Comparison of ENCODE assay signal across 8 cellular contexts in genomic region chr12:71756054-71756675, GRCh38. TPM values are rescaled to one million over a fixed set of nuclear protein-coding genes. Genes with fewer than 3 reads are reported as not detected.
A peak's percentile ranks its signal among the peaks of the same experiment; 100 is the strongest.
DNase-seq lines count a peak whose midpoint lies in the region; ATAC-seq and TF ChIP-seq lines count a peak whose summit lies in the region.

No MANE protein-coding gene starts in this region.

- peak overlapping the region; percentile 92 for H3K4me3 ChIP-seq in choroid plexus epithelial cell (ENCODE audit: low read depth, low read length)
- peak overlapping the region; percentile 80 for H3K4me3 ChIP-seq in mesodermal cell (ENCODE audit: extremely low read depth, insufficient read depth, low read length, poor library complexity, severe bottlenecking)
- peak overlapping the region; percentile 93 for H3K4me3 ChIP-seq in aorta (ENCODE audit: low read length in 2 of 2)

- WGBS in mesodermal cell (ENCODE audit: insufficient coverage in 2 of 2), 2 experiments: 94% methylated on average over 2 of the region's 5 CpGs; no CpG with 5 or more reads in 1 of the 2 experiments
- 6 to 11% methylated on average over 5 of the region's 5 CpGs for WGBS in aorta, 2 donors

- intact Hi-C loops in aorta (cut with DNase I): loop anchor here (10.0 kb wide), 3 partner anchors 79 to 341 kb away; partner anchors contain the start of genes TBC1D15 (in 2 of the 2), THAP2 (in 1 of the 2) and ZFC3H1 (in 1 of the 2)

- no peak for TF ChIP-seq CTCF in choroid plexus epithelial cell (conservative IDR thresholded peaks at IDR 0.05; ENCODE audit: low read depth, low read length)
- no peak for TF ChIP-seq CTCF in GM20000 (IDR thresholded peaks at IDR 0.05; ENCODE audit: extremely low read depth, missing control alignments)

- H3K27ac Mint-ChIP-seq in activated naive CD4-positive, alpha-beta T cell treated with anti-CD3 and anti-CD28 coated beads, Interleukin-2, amount 10 ng/mL, durations not matched to agents 7 days and 5 days: peak overlapping the region; percentile 98

- peaks cover 19% of the 10 kb centered on the region for H3K27me3 Mint-ChIP-seq in activated naive CD4-positive, alpha-beta T cell treated with anti-CD3 and anti-CD28 coated beads, Interleukin-2, amount 10 ng/mL, durations not matched to agents 7 days and 5 days

- peak overlapping the region; percentile 93 for H3K4me3 Mint-ChIP-seq in activated naive CD4-positive, alpha-beta T cell treated with anti-CD3 and anti-CD28 coated beads, Interleukin-2, amount 10 ng/mL, durations not matched to agents 7 days and 5 days

- peaks cover 27% of the 10 kb centered on the region for H3K9me3 Mint-ChIP-seq in activated naive CD4-positive, alpha-beta T cell treated with anti-CD3 and anti-CD28 coated beads, Interleukin-2, amount 10 ng/mL, durations not matched to agents 7 days and 5 days

- H3K4me1 ChIP-seq in mesodermal cell (ENCODE audit: control insufficient read depth, insufficient read depth, low read length, poor library complexity, severe bottlenecking) (no peaks in the 10 kb centered on the region), aorta (ENCODE audit: control insufficient read depth in 1 of 2, insufficient read depth in 2 of 2, low read length in 2 of 2) (peaks cover 2 to 3% of the 10 kb centered on the region in 2 donors)

- H3K27ac ChIP-seq in mesodermal cell (ENCODE audit: low read depth, low read length, severe bottlenecking): no peak overlapping the region
- peak overlapping the region; percentile 95 to 99 for H3K27ac ChIP-seq in aorta (ENCODE audit: low read depth in 1 of 2, low read length in 2 of 2)

- ATAC-seq in aorta (ENCODE audit: low FRiP score): no peak

- DNase-seq in activated naive CD4-positive, alpha-beta T cell treated with anti-CD3 and anti-CD28 coated beads, Interleukin-2, amount 10 ng/mL, durations not matched to agents 7 days and 5 days: no peak
- no peak for DNase-seq in activated naive CD4-positive, alpha-beta T cell treated with Interleukin-2 at 50 U/mL for 16 hours
- DNase-seq in choroid plexus epithelial cell (ENCODE audit: low read depth) (peak; percentile 21), aorta (no peak), D341Med (ENCODE audit: low spot score) (no peak), GM20000 (ENCODE audit: low spot score) (no peak)
- no peak for DNase-seq in NK-92 treated with Interleukin-12 subunit alpha and Interleukin-12 subunit beta, amount 100 ng/mL, for 24 hours (lab: John Stamatoyannopoulos, UW)

- H3K27me3 ChIP-seq in aorta (ENCODE audit: control insufficient read depth in 1 of 2, insufficient read depth in 2 of 2, low read length in 1 of 2): no peaks in the 10 kb centered on the region

- peaks cover 50% of the 10 kb centered on the region for H3K36me3 Mint-ChIP-seq in activated naive CD4-positive, alpha-beta T cell treated with anti-CD3 and anti-CD28 coated beads, Interleukin-2, amount 10 ng/mL, durations not matched to agents 7 days and 5 days

- CTCF ChIA-PET in activated naive CD4-positive, alpha-beta T cell treated with anti-CD3 and anti-CD28 coated beads, Interleukin-2, amount 10 ng/mL, durations not matched to agents 7 days and 5 days (lab: Charles Lee): interaction anchor here (0.7 to 2.3 kb wide), 4 partner anchors 9 to 72 kb away, joined by 3 to 10 read pairs (median 3); partner anchors contain the start of gene TMEM19

- H3K36me3 ChIP-seq in mesodermal cell (ENCODE audit: control insufficient read depth, insufficient read depth, low read length) (peaks cover 43% of the 10 kb centered on the region), aorta (ENCODE audit: control insufficient read depth in 1 of 2, insufficient read depth in 2 of 2, low read length in 1 of 2) (no peaks in the 10 kb centered on the region)

- H3K9me3 ChIP-seq in mesodermal cell (ENCODE audit: control insufficient read depth, low read length) (peaks cover 21% of the 10 kb centered on the region), aorta (ENCODE audit: control insufficient read depth, low read length) (no peaks in the 10 kb centered on the region)

- peaks cover 37% of the 10 kb centered on the region for H3K4me1 Mint-ChIP-seq in activated naive CD4-positive, alpha-beta T cell treated with anti-CD3 and anti-CD28 coated beads, Interleukin-2, amount 10 ng/mL, durations not matched to agents 7 days and 5 days

RNA-seq across cellular contexts. Expression of gene RAB21, which starts 1.5 kb away (rescaled TPM):
- polyA plus RNA-seq in mesodermal cell (2013, experiment 1 of 2): 32.1 TPM
- polyA plus RNA-seq in mesodermal cell (2013, experiment 2 of 2): 34.0 TPM
- total RNA-seq in aorta: 100 to 1,000 TPM in 1 of 2 donors, 10 to 100 TPM in 1; 97.2 to 113 TPM
- polyA plus RNA-seq in aorta: 10 to 100 TPM; 28.0 to 31.6 TPM
